ENCODE assay signal across 2 cellular contexts in the genomic region with DNA sequence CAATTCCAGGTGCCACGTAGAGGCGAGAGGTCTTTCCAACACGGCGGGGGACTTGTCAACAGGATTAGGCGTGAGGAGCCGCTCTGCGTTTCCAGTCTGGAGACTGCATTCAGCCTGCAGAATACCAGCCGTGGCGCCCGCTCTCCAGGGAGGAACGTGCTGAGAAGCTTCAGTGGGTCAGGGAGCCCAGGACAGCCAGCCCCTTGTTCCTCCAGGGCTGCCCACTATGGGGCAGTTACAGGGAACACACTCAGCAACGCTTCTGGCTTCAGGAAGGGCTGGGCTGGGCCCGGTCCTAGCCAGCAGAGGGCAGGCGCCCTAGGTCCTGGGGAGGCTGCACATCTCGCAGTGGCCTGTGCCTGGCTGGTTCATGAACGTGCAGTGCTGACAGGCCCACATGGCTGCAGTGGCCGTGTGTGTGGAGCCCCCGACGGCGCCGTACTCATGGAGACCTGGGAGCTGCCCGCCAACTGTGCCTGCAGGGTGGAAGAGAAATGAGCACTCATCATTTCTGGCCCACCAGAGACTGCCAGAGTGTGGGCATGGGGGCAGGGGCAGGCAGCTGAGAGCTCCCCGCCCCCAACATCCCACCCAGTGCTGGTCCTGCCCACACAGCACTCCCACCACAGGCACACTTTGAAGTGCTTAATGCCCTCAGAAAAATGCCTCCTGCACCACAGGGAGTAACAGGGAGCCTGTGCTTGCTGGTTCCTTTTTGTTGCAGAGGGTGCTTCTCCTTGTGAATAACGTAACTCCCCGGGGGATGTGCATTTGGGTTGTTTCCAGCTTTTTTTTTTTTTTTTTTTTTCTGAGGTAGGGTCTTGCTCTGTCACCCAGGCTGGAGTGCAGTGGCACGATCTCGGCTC.
TF ChIP-seq lines count a peak whose summit lies in the region.

No MANE protein-coding gene starts in this region.

TF ChIP-seq in GM23338, 12 proteins besides CTCF, POLR2A, EP300 and RAD21 (continued from another document and continues in another):
- TF ChIP-seq NANOG (IDR thresholded peaks at IDR 0.05; ENCODE audit: borderline replicate concordance) (no peak), JUNB (IDR thresholded peaks at IDR 0.05; ENCODE audit: unreplicated experiment) (no peak), ZNF331 (CRISPR knock-in tag; IDR thresholded peaks at IDR 0.05; ENCODE audit: low read depth) (no peak), EZH2phosphoT487 (IDR thresholded peaks at IDR 0.05; ENCODE audit: unreplicated experiment) (no peak), POLR2AphosphoS5 (IDR thresholded peaks at IDR 0.05; ENCODE audit: low read depth) (no peak), EZH2 (IDR thresholded peaks at IDR 0.05; ENCODE audit: low read depth, unreplicated experiment) (no peak)
- TF ChIP-seq, protein P1, sequence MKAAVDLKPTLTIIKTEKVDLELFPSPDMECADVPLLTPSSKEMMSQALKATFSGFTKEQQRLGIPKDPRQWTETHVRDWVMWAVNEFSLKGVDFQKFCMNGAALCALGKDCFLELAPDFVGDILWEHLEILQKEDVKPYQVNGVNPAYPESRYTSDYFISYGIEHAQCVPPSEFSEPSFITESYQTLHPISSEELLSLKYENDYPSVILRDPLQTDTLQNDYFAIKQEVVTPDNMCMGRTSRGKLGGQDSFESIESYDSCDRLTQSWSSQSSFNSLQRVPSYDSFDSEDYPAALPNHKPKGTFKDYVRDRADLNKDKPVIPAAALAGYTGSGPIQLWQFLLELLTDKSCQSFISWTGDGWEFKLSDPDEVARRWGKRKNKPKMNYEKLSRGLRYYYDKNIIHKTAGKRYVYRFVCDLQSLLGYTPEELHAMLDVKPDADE (IDR thresholded peaks at IDR 0.05) = no peak
- TF ChIP-seq, protein P2, sequence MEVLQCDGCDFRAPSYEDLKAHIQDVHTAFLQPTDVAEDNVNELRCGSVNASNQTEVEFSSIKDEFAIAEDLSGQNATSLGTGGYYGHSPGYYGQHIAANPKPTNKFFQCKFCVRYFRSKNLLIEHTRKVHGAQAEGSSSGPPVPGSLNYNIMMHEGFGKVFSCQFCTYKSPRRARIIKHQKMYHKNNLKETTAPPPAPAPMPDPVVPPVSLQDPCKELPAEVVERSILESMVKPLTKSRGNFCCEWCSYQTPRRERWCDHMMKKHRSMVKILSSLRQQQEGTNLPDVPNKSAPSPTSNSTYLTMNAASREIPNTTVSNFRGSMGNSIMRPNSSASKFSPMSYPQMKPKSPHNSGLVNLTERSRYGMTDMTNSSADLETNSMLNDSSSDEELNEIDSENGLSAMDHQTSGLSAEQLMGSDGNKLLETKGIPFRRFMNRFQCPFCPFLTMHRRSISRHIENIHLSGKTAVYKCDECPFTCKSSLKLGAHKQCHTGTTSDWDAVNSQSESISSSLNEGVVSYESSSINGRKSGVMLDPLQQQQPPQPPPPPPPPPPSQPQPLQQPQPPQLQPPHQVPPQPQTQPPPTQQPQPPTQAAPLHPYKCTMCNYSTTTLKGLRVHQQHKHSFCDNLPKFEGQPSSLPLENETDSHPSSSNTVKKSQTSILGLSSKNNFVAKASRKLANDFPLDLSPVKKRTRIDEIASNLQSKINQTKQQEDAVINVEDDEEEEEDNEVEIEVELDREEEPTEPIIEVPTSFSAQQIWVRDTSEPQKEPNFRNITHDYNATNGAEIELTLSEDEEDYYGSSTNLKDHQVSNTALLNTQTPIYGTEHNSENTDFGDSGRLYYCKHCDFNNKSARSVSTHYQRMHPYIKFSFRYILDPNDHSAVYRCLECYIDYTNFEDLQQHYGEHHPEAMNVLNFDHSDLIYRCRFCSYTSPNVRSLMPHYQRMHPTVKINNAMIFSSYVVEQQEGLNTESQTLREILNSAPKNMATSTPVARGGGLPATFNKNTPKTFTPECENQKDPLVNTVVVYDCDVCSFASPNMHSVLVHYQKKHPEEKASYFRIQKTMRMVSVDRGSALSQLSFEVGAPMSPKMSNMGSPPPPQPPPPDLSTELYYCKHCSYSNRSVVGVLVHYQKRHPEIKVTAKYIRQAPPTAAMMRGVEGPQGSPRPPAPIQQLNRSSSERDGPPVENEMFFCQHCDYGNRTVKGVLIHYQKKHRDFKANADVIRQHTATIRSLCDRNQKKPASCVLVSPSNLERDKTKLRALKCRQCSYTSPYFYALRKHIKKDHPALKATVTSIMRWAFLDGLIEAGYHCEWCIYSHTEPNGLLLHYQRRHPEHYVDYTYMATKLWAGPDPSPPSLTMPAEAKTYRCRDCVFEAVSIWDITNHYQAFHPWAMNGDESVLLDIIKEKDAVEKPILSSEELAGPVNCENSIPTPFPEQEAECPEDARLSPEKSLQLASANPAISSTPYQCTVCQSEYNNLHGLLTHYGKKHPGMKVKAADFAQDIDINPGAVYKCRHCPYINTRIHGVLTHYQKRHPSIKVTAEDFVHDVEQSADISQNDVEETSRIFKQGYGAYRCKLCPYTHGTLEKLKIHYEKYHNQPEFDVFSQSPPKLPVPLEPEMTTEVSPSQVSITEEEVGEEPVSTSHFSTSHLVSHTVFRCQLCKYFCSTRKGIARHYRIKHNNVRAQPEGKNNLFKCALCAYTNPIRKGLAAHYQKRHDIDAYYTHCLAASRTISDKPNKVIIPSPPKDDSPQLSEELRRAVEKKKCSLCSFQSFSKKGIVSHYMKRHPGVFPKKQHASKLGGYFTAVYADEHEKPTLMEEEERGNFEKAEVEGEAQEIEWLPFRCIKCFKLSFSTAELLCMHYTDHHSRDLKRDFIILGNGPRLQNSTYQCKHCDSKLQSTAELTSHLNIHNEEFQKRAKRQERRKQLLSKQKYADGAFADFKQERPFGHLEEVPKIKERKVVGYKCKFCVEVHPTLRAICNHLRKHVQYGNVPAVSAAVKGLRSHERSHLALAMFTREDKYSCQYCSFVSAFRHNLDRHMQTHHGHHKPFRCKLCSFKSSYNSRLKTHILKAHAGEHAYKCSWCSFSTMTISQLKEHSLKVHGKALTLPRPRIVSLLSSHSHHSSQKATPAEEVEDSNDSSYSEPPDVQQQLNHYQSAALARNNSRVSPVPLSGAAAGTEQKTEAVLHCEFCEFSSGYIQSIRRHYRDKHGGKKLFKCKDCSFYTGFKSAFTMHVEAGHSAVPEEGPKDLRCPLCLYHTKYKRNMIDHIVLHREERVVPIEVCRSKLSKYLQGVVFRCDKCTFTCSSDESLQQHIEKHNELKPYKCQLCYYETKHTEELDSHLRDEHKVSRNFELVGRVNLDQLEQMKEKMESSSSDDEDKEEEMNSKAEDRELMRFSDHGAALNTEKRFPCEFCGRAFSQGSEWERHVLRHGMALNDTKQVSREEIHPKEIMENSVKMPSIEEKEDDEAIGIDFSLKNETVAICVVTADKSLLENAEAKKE (CRISPR knock-in tag; IDR thresholded peaks at IDR 0.05) = no peak

TF ChIP-seq in SK-N-SH, 30 proteins besides CTCF, POLR2A, EP300 and RAD21 (continued from another document):
- TF ChIP-seq SMC3 (IDR thresholded peaks at IDR 0.05; ENCODE audit: low read depth, low read length) = peak; percentile 18; the same call in 1 of the 2 replicates
- TF ChIP-seq TAF1 (IDR thresholded peaks at IDR 0.05; ENCODE audit: borderline replicate concordance, low read depth, low read length) = no peak
